8 cellular contexts compared by ENCODE assay signal in the genomic region with DNA sequence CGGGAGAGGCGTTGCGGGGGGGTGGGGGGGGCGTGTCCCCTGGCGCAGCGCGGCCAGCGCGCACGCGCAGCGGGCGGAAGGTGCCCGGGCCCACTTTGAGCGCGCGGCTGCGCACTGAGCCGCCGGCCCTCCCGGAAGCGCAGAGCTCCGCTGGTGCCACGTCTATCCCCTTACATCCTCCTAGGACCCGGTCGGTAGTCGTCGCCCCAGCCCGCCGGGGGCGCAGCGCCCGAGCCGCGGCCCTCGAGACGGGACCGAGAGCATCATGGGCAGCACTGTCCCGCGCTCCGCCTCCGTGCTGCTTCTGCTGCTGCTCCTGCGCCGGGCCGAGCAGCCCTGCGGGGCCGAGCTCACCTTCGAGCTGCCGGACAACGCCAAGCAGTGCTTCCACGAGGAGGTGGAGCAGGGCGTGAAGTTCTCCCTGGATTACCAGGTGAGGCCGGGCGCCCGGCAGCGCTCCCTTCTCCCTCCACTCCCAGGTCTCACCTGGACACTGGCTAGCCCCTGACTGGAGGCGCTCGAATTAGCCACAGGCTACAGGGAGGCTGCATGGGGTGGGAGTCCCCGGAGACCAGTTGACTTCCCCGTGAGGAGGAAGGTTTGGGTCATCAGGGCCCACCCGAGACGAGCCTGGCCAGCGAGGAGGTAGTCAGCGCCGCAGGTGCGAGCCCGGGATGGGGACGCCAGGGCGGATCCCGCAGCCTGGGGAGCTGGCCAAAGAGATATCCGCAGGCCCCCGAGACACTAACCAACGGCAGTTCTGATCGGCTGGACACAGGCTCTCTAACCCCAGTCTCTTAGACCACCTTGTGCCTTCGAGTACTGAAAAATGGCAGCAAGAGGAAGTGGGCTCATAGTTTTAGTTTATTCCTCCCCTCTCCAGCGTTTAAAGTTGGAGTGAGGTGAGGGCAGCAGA. TPM values are rescaled to one million over a fixed set of nuclear protein-coding genes. Genes with fewer than 3 reads are reported as not detected.
DNase-seq lines count a peak whose midpoint lies in the region; ATAC-seq and TF ChIP-seq lines count a peak whose summit lies in the region.

Gene TMED3 (plus strand): TSS at position 128 of the 916 bp plus-strand sequence. CDS start 138 bp downstream, at position 266.

- no peaks in the 10 kb centered on the region for H3K9me2 ChIP-seq in DOHH2 (replicated peaks; ENCODE audit: control insufficient read depth, low read length)

- peaks cover 42% of the 10 kb centered on the region for H3K36me3 ChIP-seq in DOHH2 (ENCODE audit: control insufficient read depth, low read length)

- no peaks in the 10 kb centered on the region for H3K9me3 Mint-ChIP-seq in activated T-helper 1 cell treated with anti-CD3 and anti-CD28 coated beads, Interleukin-12 subunit alpha, Interleukin-12 subunit beta, Interleukin-2, Interleukin-4 antibody, amounts not matched to agents 30 ng/mL and 10 ng/mL and 1 ng/mL, durations not matched to agents 14 hours and 24 hours and 36 hours
- no peaks in the 10 kb centered on the region for H3K9me3 Mint-ChIP-seq in natural killer cell treated with Interleukin-12 subunit alpha and Interleukin-12 subunit beta and Interleukin-15 and Interleukin-18, amount 100 ng/mL, for 72 hours

- H3K27ac Mint-ChIP-seq in activated T-helper 1 cell treated with anti-CD3 and anti-CD28 coated beads, Interleukin-12 subunit alpha, Interleukin-12 subunit beta, Interleukin-2, Interleukin-4 antibody, amounts not matched to agents 30 ng/mL and 10 ng/mL and 1 ng/mL, durations not matched to agents 14 hours and 24 hours and 36 hours, result peak within 1 kb of the TSS; percentile 68
- peak within 1 kb of the TSS; percentile 64 to 70 for H3K27ac Mint-ChIP-seq in natural killer cell treated with Interleukin-12 subunit alpha and Interleukin-12 subunit beta and Interleukin-15 and Interleukin-18, amount 100 ng/mL, for 72 hours

- H3K79me2 ChIP-seq in DOHH2 (ENCODE audit: control insufficient read depth, low read length), result peaks cover 28% of the 10 kb centered on the region

- peak within 1 kb of the TSS; percentile 95 for H3K4me3 Mint-ChIP-seq in activated T-helper 1 cell treated with anti-CD3 and anti-CD28 coated beads, Interleukin-12 subunit alpha, Interleukin-12 subunit beta, Interleukin-2, Interleukin-4 antibody, amounts not matched to agents 30 ng/mL and 10 ng/mL and 1 ng/mL, durations not matched to agents 14 hours and 24 hours and 36 hours
- peak within 1 kb of the TSS; percentile 88 for H3K4me3 Mint-ChIP-seq in natural killer cell treated with Interleukin-12 subunit alpha and Interleukin-12 subunit beta and Interleukin-15 and Interleukin-18, amount 100 ng/mL, for 72 hours

- ATAC-seq in GM21717 (IDR thresholded peaks at IDR 0.05; ENCODE audit: unreplicated experiment), result peak; percentile 89
- peak; percentile 97 to 98 for ATAC-seq in natural killer cell treated with Interleukin-12 subunit alpha and Interleukin-12 subunit beta and Interleukin-15 and Interleukin-18, amount 100 ng/mL, for 72 hours

- H3K4me1 Mint-ChIP-seq in activated T-helper 1 cell treated with anti-CD3 and anti-CD28 coated beads, Interleukin-12 subunit alpha, Interleukin-12 subunit beta, Interleukin-2, Interleukin-4 antibody, amounts not matched to agents 30 ng/mL and 10 ng/mL and 1 ng/mL, durations not matched to agents 14 hours and 24 hours and 36 hours (ENCODE audit: low read depth), result peaks cover 38% of the 10 kb centered on the region
- H3K4me1 Mint-ChIP-seq in natural killer cell treated with Interleukin-12 subunit alpha and Interleukin-12 subunit beta and Interleukin-15 and Interleukin-18, amount 100 ng/mL, for 72 hours (ENCODE audit: low read depth in 2 of 2), result peaks cover 27 to 33% of the 10 kb centered on the region in 2 donors

- peaks cover 29% of the 10 kb centered on the region for H3K27me3 ChIP-seq in DOHH2 (ENCODE audit: control insufficient read depth, low read length)

- peak; percentile 87 for DNase-seq in Jurkat, Clone E6-1 (ENCODE audit: low read depth, low spot score)
- DNase-seq in RKO (ENCODE audit: low spot score) (peak; percentile 87), fibroblast of peridontal ligament (ENCODE audit: extremely low read depth) (peak; percentile 85)
- DNase-seq in activated T-helper 1 cell treated with anti-CD3 and anti-CD28 coated beads, Interleukin-12 subunit alpha, Interleukin-12 subunit beta, Interleukin-2, Interleukin-4 antibody, amounts not matched to agents 30 ng/mL and 10 ng/mL and 1 ng/mL, durations not matched to agents 14 hours and 24 hours and 36 hours (ENCODE audit: low spot score), result peak; percentile 82
- peak; percentile 88 for DNase-seq in natural killer cell treated with Interleukin-12 subunit alpha and Interleukin-12 subunit beta and Interleukin-15 and Interleukin-18, amount 100 ng/mL, for 72 hours (ENCODE audit: low spot score)
- peak; percentile 78 for DNase-seq in stimulated activated naive CD4-positive, alpha-beta T cell treated with Interleukin-2 at 50 U/mL for 16 hours (lab: John Stamatoyannopoulos, UW)

- H3K27ac ChIP-seq in DOHH2 (ENCODE audit: low read depth, low read length), result peak within 1 kb of the TSS; percentile 37; the same call in 1 of the 2 replicates

- no peak for TF ChIP-seq CTCF in DOHH2 (IDR thresholded peaks at IDR 0.05; ENCODE audit: low read depth, low read length, poor library complexity, severe bottlenecking)

- intact Hi-C loops in activated T-helper 1 cell treated with anti-CD3 and anti-CD28 coated beads, Interleukin-12 subunit alpha, Interleukin-12 subunit beta, Interleukin-2, Interleukin-4 antibody, amounts not matched to agents 30 ng/mL and 10 ng/mL and 1 ng/mL, durations not matched to agents 14 hours and 24 hours and 36 hours (cut with micrococcal nuclease), result loop anchor here (1.0 to 5.0 kb wide), 3 partner anchors 586 to 874 kb away; partner anchors contain the start of genes FAH and MTHFS

- peaks cover 27% of the 10 kb centered on the region for H3K27me3 Mint-ChIP-seq in activated T-helper 1 cell treated with anti-CD3 and anti-CD28 coated beads, Interleukin-12 subunit alpha, Interleukin-12 subunit beta, Interleukin-2, Interleukin-4 antibody, amounts not matched to agents 30 ng/mL and 10 ng/mL and 1 ng/mL, durations not matched to agents 14 hours and 24 hours and 36 hours (ENCODE audit: insufficient read depth)
- peaks cover 5 to 14% of the 10 kb centered on the region in 2 donors for H3K27me3 Mint-ChIP-seq in natural killer cell treated with Interleukin-12 subunit alpha and Interleukin-12 subunit beta and Interleukin-15 and Interleukin-18, amount 100 ng/mL, for 72 hours

- H3K4me2 ChIP-seq in DOHH2 (ENCODE audit: low read length), result peak within 1 kb of the TSS; percentile 93

- peaks cover 34% of the 10 kb centered on the region for H3K36me3 Mint-ChIP-seq in activated T-helper 1 cell treated with anti-CD3 and anti-CD28 coated beads, Interleukin-12 subunit alpha, Interleukin-12 subunit beta, Interleukin-2, Interleukin-4 antibody, amounts not matched to agents 30 ng/mL and 10 ng/mL and 1 ng/mL, durations not matched to agents 14 hours and 24 hours and 36 hours (ENCODE audit: low read depth)
- peaks cover 18% of the 10 kb centered on the region for H3K36me3 Mint-ChIP-seq in natural killer cell treated with Interleukin-12 subunit alpha and Interleukin-12 subunit beta and Interleukin-15 and Interleukin-18, amount 100 ng/mL, for 72 hours

- no peaks in the 10 kb centered on the region for H3F3A ChIP-seq in DOHH2 (ENCODE audit: control insufficient read depth, insufficient read depth)

- peak within 1 kb of the TSS; percentile 99 for H3K4me3 ChIP-seq in DOHH2 (ENCODE audit: low read length)
- H3K4me3 ChIP-seq in Jurkat, Clone E6-1 (ENCODE audit: low read length), result peak within 1 kb of the TSS; percentile 96

- peaks cover 27% of the 10 kb centered on the region for H3K4me1 ChIP-seq in DOHH2 (ENCODE audit: control insufficient read depth, low read length)

- no peaks in the 10 kb centered on the region for H3K9me3 ChIP-seq in DOHH2 (ENCODE audit: control insufficient read depth, insufficient read depth, low read length)

- no peaks in the 10 kb centered on the region for H4K20me1 ChIP-seq in DOHH2 (ENCODE audit: control insufficient read depth, insufficient read depth, low read depth, low read length)

RNA-seq across cellular contexts. Expression of gene TMED3, which starts in this region (rescaled TPM):
- 144 TPM for polyA plus RNA-seq in Jurkat, Clone E6-1 (2012; ENCODE audit: insufficient read depth, insufficient read length)
- 60.8 and 63.4 TPM in 2 replicates for total RNA-seq in activated T-helper 1 cell treated with anti-CD3 and anti-CD28 coated beads, Interleukin-12 subunit alpha, Interleukin-12 subunit beta, Interleukin-2, Interleukin-4 antibody, amounts not matched to agents 30 ng/mL and 10 ng/mL and 1 ng/mL, durations not matched to agents 14 hours and 24 hours and 36 hours
- total RNA-seq in natural killer cell treated with Interleukin-12 subunit alpha and Interleukin-12 subunit beta and Interleukin-15 and Interleukin-18, amount 100 ng/mL, for 72 hours, result 10 to 100 TPM; 60.2 to 68.7 TPM

Comparison
In these comparisons a context has a peak if more than half of its experiments do, and no peak if none do; other contexts are left out.
1. Peak in every context shown above with its lines: DNase-seq, ATAC-seq, H3K4me3 ChIP-seq and H3K27ac ChIP-seq.